Comparison of ENCODE assay signal across 8 cellular contexts in genomic region chr1:166875302-166875733, GRCh38.
DNase-seq lines count a peak whose midpoint lies in the region; ATAC-seq and TF ChIP-seq lines count a peak whose summit lies in the region.

No MANE protein-coding gene starts in this region.

- no peak for DNase-seq in NB4 (ENCODE audit: low read depth)
- no peak for DNase-seq in NOMO-1 treated with DMSO at 0.1 percent for 48 hours (lab: John Stamatoyannopoulos, UW; ENCODE audit: unreplicated experiment)
- no peak for DNase-seq in NCI-H2171 (lab: John Stamatoyannopoulos, UW)

- TF ChIP-seq POLR2A in NB4 (IDR thresholded peaks at IDR 0.05; ENCODE audit: extremely low read depth, insufficient read length), result no peak

- no peaks in the 10 kb centered on the region for H3K36me3 Mint-ChIP-seq in dendritic cell treated with granulocyte-macrophage colony-stimulating factor and Interleukin-4, amounts not matched to agents 40 ng/mL and 50 ng/mL, for 4 days (ENCODE audit: low read depth)
- peaks cover 4% of the 10 kb centered on the region for H3K36me3 Mint-ChIP-seq in nephron (ENCODE audit: low read depth)

- no peak for TF ChIP-seq CTCF in C4-2B (conservative IDR thresholded peaks at IDR 0.05)
- TF ChIP-seq CTCF in NB4 (IDR thresholded peaks at IDR 0.05; ENCODE audit: low read depth, low read length), result no peak
- no peak for TF ChIP-seq CTCF in nephron (IDR thresholded peaks at IDR 0.05; ENCODE audit: unreplicated experiment in 3 of 3)

- H3K4me3 ChIP-seq in NB4 (ENCODE audit: low read depth, low read length), result peak overlapping the region; percentile 83

- no peaks in the 10 kb centered on the region for H3K9me3 Mint-ChIP-seq in dendritic cell treated with granulocyte-macrophage colony-stimulating factor and Interleukin-4, amounts not matched to agents 40 ng/mL and 50 ng/mL, for 4 days
- H3K9me3 Mint-ChIP-seq in nephron, result no peaks in the 10 kb centered on the region

- peak overlapping the region; percentile 72 for H3K27ac Mint-ChIP-seq in dendritic cell treated with granulocyte-macrophage colony-stimulating factor and Interleukin-4, amounts not matched to agents 40 ng/mL and 50 ng/mL, for 4 days
- H3K27ac Mint-ChIP-seq in nephron, result peak overlapping the region; percentile 43 to 83 (median 60)

- peaks cover 24% of the 10 kb centered on the region for H3K4me1 Mint-ChIP-seq in dendritic cell treated with granulocyte-macrophage colony-stimulating factor and Interleukin-4, amounts not matched to agents 40 ng/mL and 50 ng/mL, for 4 days (ENCODE audit: low read depth)
- H3K4me1 Mint-ChIP-seq in nephron, result peaks cover 24% of the 10 kb centered on the region

- no peak for ATAC-seq in HG02763 (IDR thresholded peaks at IDR 0.05; ENCODE audit: unreplicated experiment)
- no peak for ATAC-seq in HG02981 (IDR thresholded peaks at IDR 0.05; ENCODE audit: unreplicated experiment)

- H3K27ac ChIP-seq in C4-2B, result peak overlapping the region; percentile 97

- H3K27me3 Mint-ChIP-seq in dendritic cell treated with granulocyte-macrophage colony-stimulating factor and Interleukin-4, amounts not matched to agents 40 ng/mL and 50 ng/mL, for 4 days, result no peaks in the 10 kb centered on the region
- H3K27me3 Mint-ChIP-seq in nephron (ENCODE audit: low read depth), result peaks cover 6% of the 10 kb centered on the region

- intact Hi-C loops in dendritic cell treated with granulocyte-macrophage colony-stimulating factor and Interleukin-4, amounts not matched to agents 40 ng/mL and 50 ng/mL, for 4 days (cut with micrococcal nuclease), result no loop called here

- peak overlapping the region; percentile 85 for H3K4me3 Mint-ChIP-seq in dendritic cell treated with granulocyte-macrophage colony-stimulating factor and Interleukin-4, amounts not matched to agents 40 ng/mL and 50 ng/mL, for 4 days
- H3K4me3 Mint-ChIP-seq in nephron, result peak overlapping the region; percentile 90 to 96 (median 91)
